In the genomic region with DNA sequence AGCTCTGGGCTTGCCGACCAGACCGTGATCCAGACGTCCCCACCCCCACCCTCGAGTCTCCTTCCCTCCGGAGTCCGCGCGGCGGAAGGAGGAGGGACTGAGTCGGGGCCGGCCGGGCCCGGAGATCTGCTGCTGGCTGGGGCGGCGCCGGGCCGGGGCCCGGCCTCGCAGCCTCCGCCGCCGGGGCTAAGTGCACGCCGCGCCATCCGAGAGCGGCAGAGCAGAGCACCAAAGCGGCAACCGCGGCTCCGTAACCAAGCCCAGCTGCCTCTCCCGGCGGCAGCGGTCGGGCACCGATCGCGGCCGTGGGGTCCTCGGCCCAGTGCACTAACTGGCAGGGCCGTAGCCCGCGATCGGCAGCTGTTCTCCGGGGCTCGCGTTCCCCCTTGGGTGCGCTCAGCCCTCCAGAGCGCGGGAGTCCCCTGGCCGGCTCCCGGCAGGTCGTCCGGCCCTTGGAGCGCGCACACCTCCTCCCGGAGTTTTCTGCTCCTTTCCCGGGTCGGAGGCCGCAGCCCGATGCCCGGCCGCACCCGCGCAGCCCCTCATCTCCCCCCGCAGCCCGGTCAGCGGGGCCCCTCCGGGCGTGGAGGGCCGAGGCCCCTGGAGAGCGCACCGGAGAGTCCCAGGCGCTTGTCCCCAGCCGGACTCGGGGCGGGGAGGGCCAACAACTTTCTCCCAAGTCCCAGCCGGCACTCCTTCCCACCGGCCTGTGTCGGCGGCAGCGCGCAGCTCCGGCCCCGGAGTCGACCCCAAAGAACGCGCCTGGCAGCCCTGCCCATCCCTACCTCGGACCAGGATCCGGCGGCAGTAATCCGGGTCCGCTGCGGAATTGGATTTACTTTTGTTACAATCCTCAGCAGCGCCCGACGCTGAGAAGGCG, we compare ENCODE assay signal across 9 cellular contexts. TPM values are rescaled to one million over a fixed set of nuclear protein-coding genes. Genes with fewer than 3 reads are reported as not detected.
DNase-seq lines count a peak whose midpoint lies in the region; ATAC-seq, FAIRE-seq and TF ChIP-seq lines count a peak whose summit lies in the region.
"Had no signal": no experiment of that assay in that cellular context is flagged by ENCODE, and none has a peak within 500 bp of the region (broad histone marks: within the 10 kb centered on the region; RNA-seq: fewer than 3 reads in every experiment).

No MANE protein-coding gene starts in this region.

- TF ChIP-seq RAD21 in A549 (conservative IDR thresholded peaks at IDR 0.05 in 1 of 2, IDR thresholded peaks at IDR 0.05 in 1 of 2), result no peak

- H3K27ac ChIP-seq in A549, result peak overlapping the region; percentile 79 to 91
- peak overlapping the region; percentile 92 for H3K27ac ChIP-seq in HEK293 (ENCODE audit: extremely low read depth, low read depth, low read length)
- no peak overlapping the region for H3K27ac ChIP-seq in colonic mucosa
- H3K27ac ChIP-seq in Karpas-422 (ENCODE audit: low read length), result no peak overlapping the region
- H3K27ac ChIP-seq: uterus had no signal

- no peaks in the 10 kb centered on the region for H3K79me2 ChIP-seq in Karpas-422 (ENCODE audit: low read length)

- no peak for TF ChIP-seq CTCF in A549 (IDR thresholded peaks at IDR 0.05)
- TF ChIP-seq CTCF in HEK293 (tag by site-specific recombination; IDR thresholded peaks at IDR 0.05), result no peak
- TF ChIP-seq CTCF in colonic mucosa (IDR thresholded peaks at IDR 0.05), result no peak

- no peaks in the 10 kb centered on the region for H3K36me3 ChIP-seq in HEK293 (ENCODE audit: control insufficient read depth in 2 of 2, insufficient read depth in 1 of 2, low read length in 2 of 2)
- no peaks in the 10 kb centered on the region for H3K36me3 ChIP-seq in colonic mucosa
- H3K36me3 ChIP-seq in Karpas-422 (ENCODE audit: insufficient read depth, low read length), result no peaks in the 10 kb centered on the region
- H3K36me3 ChIP-seq: uterus had no signal

- peak; percentile 77 for TF ChIP-seq POLR2A in A549 (IDR thresholded peaks at IDR 0.05; ENCODE audit: low read length)

- TF ChIP-seq EP300 in A549 (IDR thresholded peaks at IDR 0.05), result no peak

- no peak for FAIRE-seq in A549 (lab: Jason Lieb, UNC)

- H4K20me1 ChIP-seq in Karpas-422 (ENCODE audit: insufficient read depth, low read depth, low read length), result no peaks in the 10 kb centered on the region

- DNase-seq in A549 (ENCODE audit: low read depth in 1 of 2, low spot score in 1 of 2) (peak; percentile 71 to 84), colonic mucosa (no peak), lung microvascular endothelial cell (ENCODE audit: low read depth in 2 of 2) (peak; percentile 19 to 29), GM19238 (ENCODE audit: insufficient read length, low spot score) (no peak), Karpas-422 (no peak)
- DNase-seq in central memory CD4-positive, alpha-beta T cell, result no peak
- DNase-seq: uterus had no signal

- H3K4me2 ChIP-seq in A549, result peak overlapping the region; percentile 80
- H3K4me2 ChIP-seq in Karpas-422 (ENCODE audit: low read depth, low read length, poor library complexity, severe bottlenecking), result no peak overlapping the region

- intact Hi-C loops in colonic mucosa (cut with DNase I), result no loop called here

- CTCF ChIA-PET in A549 (lab: Yijun Ruan, JAX), result interaction anchor here (0.6 to 3.7 kb wide), 4 partner anchors 25 to 510 kb away, joined by 3 to 25 read pairs (median 4); no protein-coding TSS in a partner anchor
- CTCF ChIA-PET in HEK293 (lab: Yijun Ruan, JAX), result no interaction called here

- H2AFZ ChIP-seq in Karpas-422 (ENCODE audit: low read length), result no peak overlapping the region

- H3K9ac ChIP-seq in colonic mucosa (ENCODE audit: low read depth in 2 of 2, low read length in 2 of 2), result no peak overlapping the region
- no peak overlapping the region for H3K9ac ChIP-seq in Karpas-422 (ENCODE audit: low read length)

- POLR2A ChIA-PET in A549 (lab: Yijun Ruan, JAX) (interaction anchor here (0.6 to 0.7 kb wide), 3 partner anchors 131 to 288 kb away, joined by 3 read pairs; partner anchors contain the start of gene ENO4), HEK293 (lab: Yijun Ruan, JAX) (interaction anchor here (0.7 to 1.3 kb wide), 4 partner anchors 8 to 133 kb away, joined by 3 to 4 read pairs (median 4); partner anchors contain the start of gene SHTN1)

- H3K27me3 ChIP-seq in colonic mucosa, result peaks cover 97% of the 10 kb centered on the region
- no peaks in the 10 kb centered on the region for H3K27me3 ChIP-seq in Karpas-422 (ENCODE audit: low read length)

- 0 out of 3 replicates have a peak, but pooled peaks cover 4% of the 10 kb centered on the region for H3K4me1 ChIP-seq in A549
- no peaks in the 10 kb centered on the region for H3K4me1 ChIP-seq in HEK293 (ENCODE audit: control insufficient read depth, insufficient read depth, low read length)
- H3K4me1 ChIP-seq in colonic mucosa, result peaks cover 11% of the 10 kb centered on the region
- H3K4me1 ChIP-seq in Karpas-422 (ENCODE audit: low read length), result no peaks in the 10 kb centered on the region

- peak; percentile 86 to 90 for ATAC-seq in A549
- no peak for ATAC-seq in HG03159 (IDR thresholded peaks at IDR 0.05; ENCODE audit: unreplicated experiment)

- H3K9me3 ChIP-seq in A549, result no peaks in the 10 kb centered on the region
- no peaks in the 10 kb centered on the region for H3K9me3 ChIP-seq in HEK293 (ENCODE audit: control insufficient read depth, insufficient read depth, low read depth, low read length)
- H3K9me3 ChIP-seq in colonic mucosa, result no peaks in the 10 kb centered on the region
- no peaks in the 10 kb centered on the region; the same call in 1 of the 2 replicates for H3K9me3 ChIP-seq in Karpas-422 (ENCODE audit: low read length)
- H3K9me3 ChIP-seq: uterus had no signal

- WGBS in A549 (ENCODE audit: missing lambda C conversion rate), result 1% methylated on average over 35 of the region's 98 CpGs

- H3K4me3 ChIP-seq in A549, result peak overlapping the region; percentile 55
- peak overlapping the region; percentile 62 for H3K4me3 ChIP-seq in HEK293 (ENCODE audit: low read depth, low read length)
- peak overlapping the region; percentile 28 for H3K4me3 ChIP-seq in colonic mucosa
- H3K4me3 ChIP-seq in Karpas-422 (ENCODE audit: low read length), result no peak overlapping the region
- H3K4me3 ChIP-seq: uterus had no signal

- H3K9me2 ChIP-seq in Karpas-422 (replicated peaks; ENCODE audit: insufficient read depth, low read length), result no peaks in the 10 kb centered on the region

TF ChIP-seq in A549, 52 proteins besides CTCF, POLR2A, EP300 and RAD21 (continues in another document):
- TF ChIP-seq HES2 (IDR thresholded peaks at IDR 0.05) (no peak), JUN (IDR thresholded peaks at IDR 0.05) (peak in 1 of 2 experiments; percentile 30; a peak in 2 of 5 replicates), ZSCAN20 (CRISPR knock-in tag; IDR thresholded peaks at IDR 0.05) (no peak), FOSL2 (IDR thresholded peaks at IDR 0.05) (no peak), FOSL2 (CRISPR knock-in tag; IDR thresholded peaks at IDR 0.05) (no peak), NPAS2 (CRISPR knock-in tag; IDR thresholded peaks at IDR 0.05; ENCODE audit: borderline replicate concordance) (no peak)
- TF ChIP-seq, protein P1, sequence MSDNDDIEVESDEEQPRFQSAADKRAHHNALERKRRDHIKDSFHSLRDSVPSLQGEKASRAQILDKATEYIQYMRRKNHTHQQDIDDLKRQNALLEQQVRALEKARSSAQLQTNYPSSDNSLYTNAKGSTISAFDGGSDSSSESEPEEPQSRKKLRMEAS (IDR thresholded peaks at IDR 0.05), result 0 out of 2 replicates have a peak, but pooled peaks have one; percentile 27

TF ChIP-seq in HEK293, 187 proteins besides CTCF, POLR2A, EP300 and RAD21 (continues in another document):
- TF ChIP-seq ZNF660 (tag by site-specific recombination; IDR thresholded peaks at IDR 0.05) (peak; percentile 77), ZNF514 (tag by site-specific recombination; IDR thresholded peaks at IDR 0.05) (no peak), ZNF426 (tag by site-specific recombination; IDR thresholded peaks at IDR 0.05) (no peak), ZIC2 (tag by site-specific recombination; IDR thresholded peaks at IDR 0.05) (peak; percentile 64), SP2 (tag by site-specific recombination; IDR thresholded peaks at IDR 0.05) (peak; percentile 30; the same call in 1 of the 2 replicates), ZNF777 (tag by site-specific recombination; IDR thresholded peaks at IDR 0.05; ENCODE audit: borderline replicate concordance) (peak; percentile 73; the same call in 1 of the 2 replicates), ZSCAN30 (tag by site-specific recombination; IDR thresholded peaks at IDR 0.05) (peak; percentile 82; the same call in 1 of the 2 replicates), ZBTB17 (tag by site-specific recombination; IDR thresholded peaks at IDR 0.05) (no peak), ZNF596 (tag by site-specific recombination; IDR thresholded peaks at IDR 0.05) (peak; percentile 10; the same call in 1 of the 2 replicates), ZNF394 (tag by site-specific recombination; IDR thresholded peaks at IDR 0.05; ENCODE audit: borderline replicate concordance) (peak; percentile 27; the same call in 1 of the 2 replicates), ZNF184 (tag by site-specific recombination; IDR thresholded peaks at IDR 0.05) (0 out of 2 replicates have a peak, but pooled peaks have one; percentile 26), ZNF600 (tag by site-specific recombination; IDR thresholded peaks at IDR 0.05) (peak; percentile 49), ZNF169 (tag by site-specific recombination; IDR thresholded peaks at IDR 0.05) (no peak), ZFP3 (tag by site-specific recombination; IDR thresholded peaks at IDR 0.05; ENCODE audit: low read depth) (no peak)
- TF ChIP-seq, protein P2, sequence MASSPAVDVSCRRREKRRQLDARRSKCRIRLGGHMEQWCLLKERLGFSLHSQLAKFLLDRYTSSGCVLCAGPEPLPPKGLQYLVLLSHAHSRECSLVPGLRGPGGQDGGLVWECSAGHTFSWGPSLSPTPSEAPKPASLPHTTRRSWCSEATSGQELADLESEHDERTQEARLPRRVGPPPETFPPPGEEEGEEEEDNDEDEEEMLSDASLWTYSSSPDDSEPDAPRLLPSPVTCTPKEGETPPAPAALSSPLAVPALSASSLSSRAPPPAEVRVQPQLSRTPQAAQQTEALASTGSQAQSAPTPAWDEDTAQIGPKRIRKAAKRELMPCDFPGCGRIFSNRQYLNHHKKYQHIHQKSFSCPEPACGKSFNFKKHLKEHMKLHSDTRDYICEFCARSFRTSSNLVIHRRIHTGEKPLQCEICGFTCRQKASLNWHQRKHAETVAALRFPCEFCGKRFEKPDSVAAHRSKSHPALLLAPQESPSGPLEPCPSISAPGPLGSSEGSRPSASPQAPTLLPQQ (tag by site-specific recombination; IDR thresholded peaks at IDR 0.05), result peak; percentile 66

RNA-seq across cellular contexts. Expression of gene VAX1, which starts 0.8 kb away (rescaled TPM):
- polyA plus RNA-seq in A549 (2011; rRNA removed) (0.60 and 0.70 TPM in 2 replicates), A549 (2017; fragmentation: RNase III; extraction: RNeasy Plus Mini Kit Qiagen cat#74134 plus additional on column Dnase treatment) (0.54 to 0.71 TPM (median 0.68 TPM) in 3 replicates)
- 0.73 and 1.0 TPM in 2 replicates for polyA plus RNA-seq in A549 (2012; cell fraction: cytosol; rRNA removed)
- polyA plus RNA-seq in A549 (2012; cell fraction: nucleus; rRNA removed), result 1.3 and 1.5 TPM in 2 replicates
- 0.33 and 0.44 TPM in 2 replicates for polyA minus RNA-seq in A549 (2011; rRNA and poly(A)+ RNA removed)
- total RNA-seq in colonic mucosa (not detected), lung microvascular endothelial cell (not detected in 2 replicates)
- total RNA-seq in Karpas-422 (2014; rRNA removed; shearing (Covaris generic); ENCODE audit: low replicate concordance), result not detected in 2 replicates
- total RNA-seq: uterus had no signal

Comparison
In these comparisons a context has a peak if more than half of its experiments do, and no peak if none do; other contexts are left out.
1. DNase-seq: peak in A549 (2 of 2) and lung microvascular endothelial cell (2 of 2); none in colonic mucosa (single experiment), GM19238 (single experiment), central memory CD4-positive, alpha-beta T cell (single experiment) and Karpas-422 (single experiment).
2. H3K27ac ChIP-seq: peak in A549 (2 of 2) and HEK293 (single experiment); none in colonic mucosa (single experiment) and Karpas-422 (single experiment).
3. Of the 5 proteins assayed by ChIP-seq in both HEK293 and A549: peak only in HEK293: REST; only in A549: none; in both: none; in neither: 4.